Comparison of ENCODE assay signal across 8 cellular contexts in the genomic region with DNA sequence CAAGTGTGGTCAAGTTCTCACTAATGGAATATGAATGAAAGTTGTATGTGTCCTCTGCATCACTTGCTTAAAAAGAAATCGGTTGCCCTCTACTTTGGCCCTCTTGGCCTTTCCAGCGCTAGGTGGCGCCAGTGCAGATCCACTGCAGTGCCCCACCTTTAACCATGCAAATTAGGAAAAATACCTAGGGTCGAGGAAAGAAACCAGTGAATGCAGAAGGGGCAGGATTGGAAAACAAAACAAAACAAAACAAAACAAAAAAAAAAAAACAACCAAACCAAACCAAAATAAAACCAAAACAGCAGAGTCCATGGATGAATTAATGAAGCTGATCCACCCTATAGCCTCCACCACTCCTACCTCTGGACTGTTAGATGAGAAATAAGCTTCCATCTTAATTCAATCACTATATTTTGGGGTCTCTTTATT. TPM values are rescaled to one million over a fixed set of nuclear protein-coding genes. Genes with fewer than 3 reads are reported as not detected.
A peak's percentile ranks its signal among the peaks of the same experiment; 100 is the strongest.
DNase-seq lines count a peak whose midpoint lies in the region; ATAC-seq and TF ChIP-seq lines count a peak whose summit lies in the region.

No MANE protein-coding gene starts in this region.

- H3K36me3 Mint-ChIP-seq in activated CD4-positive, alpha-beta T cell treated with anti-CD3 and anti-CD28 coated beads, Interleukin-2, amount 10 ng/mL, durations not matched to agents 7 days and 5 days (ENCODE audit: low read depth) = no peaks in the 10 kb centered on the region
- H3K36me3 Mint-ChIP-seq in mesothelial cell of epicardium = no peaks in the 10 kb centered on the region

- POLR2A ChIA-PET in activated CD4-positive, alpha-beta T cell treated with anti-CD3 and anti-CD28 coated beads, Interleukin-2, amount 10 ng/mL, durations not matched to agents 7 days and 5 days (lab: Charles Lee) = interaction anchor here (0.6 kb wide), 1 partner anchor 11 kb away, joined by 11 read pairs; no protein-coding TSS in a partner anchor

- no peak overlapping the region for H3K4me3 Mint-ChIP-seq in activated CD4-positive, alpha-beta T cell treated with anti-CD3 and anti-CD28 coated beads, Interleukin-2, amount 10 ng/mL, durations not matched to agents 7 days and 5 days
- H3K4me3 Mint-ChIP-seq in mesothelial cell of epicardium = no peak overlapping the region

- no peak overlapping the region for H3K27ac Mint-ChIP-seq in activated CD4-positive, alpha-beta T cell treated with anti-CD3 and anti-CD28 coated beads, Interleukin-2, amount 10 ng/mL, durations not matched to agents 7 days and 5 days
- H3K27ac Mint-ChIP-seq in mesothelial cell of epicardium = no peak overlapping the region

- no peaks in the 10 kb centered on the region for H3K27me3 Mint-ChIP-seq in activated CD4-positive, alpha-beta T cell treated with anti-CD3 and anti-CD28 coated beads, Interleukin-2, amount 10 ng/mL, durations not matched to agents 7 days and 5 days
- H3K27me3 Mint-ChIP-seq in mesothelial cell of epicardium (ENCODE audit: low read depth) = no peaks in the 10 kb centered on the region

- H3K9me3 Mint-ChIP-seq in activated CD4-positive, alpha-beta T cell treated with anti-CD3 and anti-CD28 coated beads, Interleukin-2, amount 10 ng/mL, durations not matched to agents 7 days and 5 days = no peaks in the 10 kb centered on the region
- no peaks in the 10 kb centered on the region for H3K9me3 Mint-ChIP-seq in mesothelial cell of epicardium

- peaks cover 33% of the 10 kb centered on the region for H3K4me1 Mint-ChIP-seq in activated CD4-positive, alpha-beta T cell treated with anti-CD3 and anti-CD28 coated beads, Interleukin-2, amount 10 ng/mL, durations not matched to agents 7 days and 5 days
- H3K4me1 Mint-ChIP-seq in mesothelial cell of epicardium = peaks cover 21% of the 10 kb centered on the region

- ATAC-seq in GM21825 (IDR thresholded peaks at IDR 0.05; ENCODE audit: unreplicated experiment) = no peak

- peak; percentile 70 for TF ChIP-seq CTCF in mesothelial cell of epicardium (IDR thresholded peaks at IDR 0.05; ENCODE audit: unreplicated experiment)

- DNase-seq in SIG-M5 treated with dmso at 0.1 percent for 504 hours (lab: John Stamatoyannopoulos, UW; ENCODE audit: unreplicated experiment) (peak; percentile 56), SIG-M5 (lab: John Stamatoyannopoulos, UW) (no peak), NCI-H2227 treated with DMSO at 0.1 percent for 48 hours (lab: John Stamatoyannopoulos, UW) (peak; percentile 5), dermis microvascular lymphatic vessel endothelial cell (ENCODE audit: low read depth in 2 of 2) (peak; percentile 43 to 69), mesothelial cell of epicardium (ENCODE audit: low spot score in 2 of 2, unreplicated experiment in 2 of 2) (peak; percentile 33 to 78)
- peak; percentile 85 for DNase-seq in activated CD4-positive, alpha-beta T cell treated with anti-CD3 and anti-CD28 coated beads, Interleukin-2, amount 10 ng/mL, durations not matched to agents 7 days and 5 days
- DNase-seq in stimulated activated CD8-positive, alpha-beta memory T cell treated with anti-CD3 and anti-CD28 coated beads, Interleukin-4, amount 100 ng/mL, for 24 hours (ENCODE audit: low read depth) = peak; percentile 72

- CTCF ChIA-PET in activated CD4-positive, alpha-beta T cell treated with anti-CD3 and anti-CD28 coated beads, Interleukin-2, amount 10 ng/mL, durations not matched to agents 7 days and 5 days (lab: Charles Lee) = interaction anchor here (0.7 to 10.6 kb wide), 21 partner anchors 13 to 675 kb away, joined by 3 to 130 read pairs (median 4); partner anchors contain the start of genes ARF6 and NEMF

RNA-seq across cellular contexts. Expression of gene NEMF, which starts 12.9 kb away (rescaled TPM):
- total RNA-seq in activated CD4-positive, alpha-beta T cell treated with anti-CD3 and anti-CD28 coated beads, Interleukin-2, amount 10 ng/mL, durations not matched to agents 7 days and 5 days = 10 to 100 TPM; 76.7 to 89.1 TPM
- total RNA-seq in dermis microvascular lymphatic vessel endothelial cell (37.1 and 37.2 TPM in 2 replicates), mesothelial cell of epicardium (83.5 to 94.9 TPM (median 91.2 TPM) in 3 replicates)

RNA-seq across cellular contexts. Expression of gene ARF6, which starts 27.4 kb away (rescaled TPM):
- 100 to 1,000 TPM; 160 to 165 TPM for total RNA-seq in activated CD4-positive, alpha-beta T cell treated with anti-CD3 and anti-CD28 coated beads, Interleukin-2, amount 10 ng/mL, durations not matched to agents 7 days and 5 days
- total RNA-seq in dermis microvascular lymphatic vessel endothelial cell (52.1 and 58.4 TPM in 2 replicates), mesothelial cell of epicardium (33.7 to 36.0 TPM (median 34.0 TPM) in 3 replicates)
